Comparison of ENCODE assay signal across 10 cellular contexts in genomic region chr19:17184381-17184841, GRCh38. TPM values are rescaled to one million over a fixed set of nuclear protein-coding genes. Genes with fewer than 3 reads are reported as not detected.
A peak's percentile ranks its signal among the peaks of the same experiment; 100 is the strongest.
DNase-seq lines count a peak whose midpoint lies in the region; ATAC-seq, FAIRE-seq and TF ChIP-seq lines count a peak whose summit lies in the region.
"Had no signal": no experiment of that assay in that cellular context is flagged by ENCODE, and none has a peak within 500 bp of the region (broad histone marks: within the 10 kb centered on the region; RNA-seq: fewer than 3 reads in every experiment).

No MANE protein-coding gene starts in this region.

- no peak for FAIRE-seq in GM12878 (lab: Jason Lieb, UNC)
- FAIRE-seq: endometrium had no signal

- no peak overlapping the region for H2AFZ ChIP-seq in GM12878 (ENCODE audit: control insufficient read depth, low read depth, low read length)

- H3K36me3 Mint-ChIP-seq in WTC11 = peaks cover 17% of the 10 kb centered on the region

- H3K27me3 ChIP-seq in GM12878 (replicated peaks in 1 of 2; ENCODE audit: control insufficient read depth in 2 of 2, insufficient read depth in 2 of 2, low read length in 1 of 2) = no peaks in the 10 kb centered on the region
- H3K27me3 ChIP-seq: uterus had no signal

- no peaks in the 10 kb centered on the region for H3K9me3 Mint-ChIP-seq in WTC11

- no peak overlapping the region for H3K4me3 Mint-ChIP-seq in WTC11

- TF ChIP-seq CTCF in WTC11 (IDR thresholded peaks at IDR 0.05) = no peak
- no peak for TF ChIP-seq CTCF in GM12878 (IDR thresholded peaks at IDR 0.05 in 2 of 3, conservative IDR thresholded peaks at IDR 0.05 in 1 of 3; ENCODE audit: control insufficient read depth in 2 of 3, extremely low read depth in 1 of 3, insufficient read depth in 1 of 3, low read depth in 3 of 3, low read length in 3 of 3)

- 0 out of 2 replicates have a peak overlapping the region, but pooled peaks have one; percentile 31 for H3K27ac Mint-ChIP-seq in WTC11

- POLR2A ChIA-PET in WTC11 (lab: Charles Lee) (no interaction called here), GM12878 (lab: Charles Lee) (interaction anchor here (0.7 to 1.4 kb wide), 4 partner anchors 31 to 106 kb away, joined by 3 to 9 read pairs (median 4); partner anchors contain the start of gene USE1)

- peak overlapping the region; percentile 17; the same call in 1 of the 2 replicates for H3K9ac ChIP-seq in GM12878 (ENCODE audit: control insufficient read depth, insufficient read depth, low read length)

- no peak for TF ChIP-seq RAD21 in GM12878 (IDR thresholded peaks at IDR 0.05; ENCODE audit: insufficient read depth, low read depth, low read length)

- H4K20me1 ChIP-seq in GM12878 (ENCODE audit: control insufficient read depth, insufficient read depth) = no peaks in the 10 kb centered on the region

- peaks cover 14% of the 10 kb centered on the region for H3K4me1 Mint-ChIP-seq in WTC11

- H3K9me3 ChIP-seq in GM12878 (replicated peaks; ENCODE audit: control insufficient read depth, insufficient read depth, low read length) = no peaks in the 10 kb centered on the region
- H3K9me3 ChIP-seq: uterus had no signal

- ATAC-seq in GM18511 (IDR thresholded peaks at IDR 0.05; ENCODE audit: unreplicated experiment) (peak; percentile 36), WTC11 (no peak), GM12878 (peak; percentile 52), HG03565 (IDR thresholded peaks at IDR 0.05; ENCODE audit: unreplicated experiment) (no peak)

- H3K4me1 ChIP-seq in GM12878 (ENCODE audit: control insufficient read depth, insufficient read depth, low read length) = peaks cover 24% of the 10 kb centered on the region
- H3K4me1 ChIP-seq: uterus had no signal

- no peak overlapping the region; the same call in 1 of the 2 replicates for H3K4me2 ChIP-seq in GM12878 (ENCODE audit: control insufficient read depth, insufficient read depth)

- SMC1A ChIA-PET in GM12878 (lab: Charles Lee; ENCODE audit: uncharacterized antibody, unreplicated experiment) = interaction anchor here (0.6 to 1.6 kb wide), 12 partner anchors 14 to 420 kb away, joined by 3 to 5 read pairs (median 3); no protein-coding TSS in a partner anchor

- WGBS in GM12878 (ENCODE audit: insufficient coverage, insufficient replicate concordance, low lambda C conversion rate, missing lambda C conversion rate) = 24% methylated on average over 12 of the region's 12 CpGs

- no peaks in the 10 kb centered on the region for H3K79me2 ChIP-seq in GM12878 (ENCODE audit: control insufficient read depth, insufficient read depth, low read length)

- no TSS peak for BruUV-seq in GM12878 (replicated peaks; lab: Mats Ljungman, UMichigan)

- intact Hi-C loops in GM12878 (cut with micrococcal nuclease; ENCODE audit: unreplicated experiment) = loop anchor here (10.0 kb wide), 1 partner anchor 120 kb away; no protein-coding TSS in a partner anchor

- DNase-seq in WTC11 (ENCODE audit: low spot score) (no peak), GM12878 (ENCODE audit: low read depth, low spot score) (no peak), RPMI8226 (no peak), SIG-M5 (lab: John Stamatoyannopoulos, UW) (no peak), SKM-1 (lab: John Stamatoyannopoulos, UW; ENCODE audit: unreplicated experiment) (no peak)
- DNase-seq in stimulated activated CD4-positive, alpha-beta T cell treated with anti-CD3 and anti-CD28 coated beads, Interleukin-2, amount 100 ng/mL, for 24 hours = peak; percentile 34 to 42
- DNase-seq: uterus had no signal

- TF ChIP-seq EP300 in GM12878 (IDR thresholded peaks at IDR 0.05; ENCODE audit: borderline replicate concordance in 1 of 2, control insufficient read depth in 1 of 2, low read depth in 2 of 2, low read length in 2 of 2) = no peak

- peak overlapping the region; percentile 87 for H3K27ac ChIP-seq in GM12878 (ENCODE audit: control insufficient read depth, insufficient read depth)
- H3K27ac ChIP-seq: uterus had no signal

- H3K27me3 Mint-ChIP-seq in WTC11 (ENCODE audit: low read depth) = no peaks in the 10 kb centered on the region

- TF ChIP-seq POLR2A in GM12878 (IDR thresholded peaks at IDR 0.05; ENCODE audit: low read depth, low read length) = peak; percentile 51

- CTCF ChIA-PET in WTC11 (lab: Charles Lee) = interaction anchor here (0.7 to 2.0 kb wide), 2 partner anchors 30 to 116 kb away, joined by 4 to 7 read pairs; no protein-coding TSS in a partner anchor
- CTCF ChIA-PET in GM12878 (lab: Yijun Ruan, JAX) = interaction anchor here (1.0 to 1.7 kb wide), 8 partner anchors 11 to 120 kb away, joined by 3 to 7 read pairs (median 4); partner anchors contain the start of genes ANKLE1, BABAM1 and MYO9B

- RAD21 ChIA-PET in GM12878 (lab: Charles Lee; ENCODE audit: unreplicated experiment) = interaction anchor here (0.9 to 2.1 kb wide), 10 partner anchors 14 to 470 kb away, joined by 3 to 12 read pairs (median 5); partner anchors contain the start of gene BABAM1

- H3K36me3 ChIP-seq in GM12878 (ENCODE audit: control insufficient read depth in 2 of 2, insufficient read depth in 2 of 2, low read length in 1 of 2) = peaks cover 24 to 33% of the 10 kb centered on the region in 2 experiments; a peak in 3 of 4 replicates
- H3K36me3 ChIP-seq: uterus had no signal

- H3K4me3 ChIP-seq in GM12878 = no peak overlapping the region
- H3K4me3 ChIP-seq: uterus had no signal

- in situ Hi-C loops in GM12878 (cut with MboI) = no loop called here

TF ChIP-seq in WTC11, 78 proteins besides CTCF, POLR2A, EP300 and RAD21 (continues in another document):
- TF ChIP-seq E2F1 (CRISPR knock-in tag; IDR thresholded peaks at IDR 0.05) = no peak

TF ChIP-seq in GM12878, 131 proteins besides CTCF, POLR2A, EP300 and RAD21 (continues in another document):
- no peak for TF ChIP-seq KAT2A (conservative IDR thresholded peaks at IDR 0.05; ENCODE audit: control insufficient read depth, low read depth, low read length)
- TF ChIP-seq SPI1 (IDR thresholded peaks at IDR 0.05; ENCODE audit: borderline replicate concordance, insufficient read depth, low read depth, low read length) = 0 out of 2 replicates have a peak, but pooled peaks have one; percentile 19
- peak; percentile 25 for TF ChIP-seq POLR2AphosphoS5 (IDR thresholded peaks at IDR 0.05; ENCODE audit: low read length)

RNA-seq across cellular contexts. Expression of gene USE1, which starts 30.7 kb away (rescaled TPM):
- total RNA-seq in WTC11 (2021) = 13.9 to 15.4 TPM (median 14.2 TPM) in 3 replicates
- 12.2 and 13.0 TPM in 2 replicates for total RNA-seq in GM12878 (2013; cell fraction: nucleolus; rRNA removed)
- 10.9 and 16.7 TPM in 2 replicates for total RNA-seq in GM12878 (2014; rRNA removed)
- 11.4 and 13.6 TPM in 2 replicates for total RNA-seq in GM12878 (2014; rRNA removed; fragmentation: Illumina TruSeq; extraction: Trizol)
- 18.6 and 19.6 TPM in 2 replicates for total RNA-seq in GM12878 (2021)
- polyA plus RNA-seq in GM12878 (2011; ENCODE audit: low read depth) = 25.4 TPM
- 7.4 and 13.8 TPM in 2 replicates for polyA plus RNA-seq in GM12878 (2011; rRNA removed)
- 16.2 and 19.0 TPM in 2 replicates for polyA plus RNA-seq in GM12878 (2011; cell fraction: cytosol; rRNA removed)
- polyA plus RNA-seq in GM12878 (2011; cell fraction: nucleus; rRNA removed) = 23.2 and 23.5 TPM in 2 replicates
- polyA plus RNA-seq in GM12878 (2012) = 29.7 and 29.8 TPM in 2 replicates
- 3.7 and 9.7 TPM in 2 replicates for polyA plus RNA-seq in GM12878 (2014; fragmentation: Illumina TruSeq; extraction: Trizol)
- polyA plus RNA-seq in GM12878 (2014; fragmentation: Nextera tagmentation; extraction: Ambion mirVana) = 10 to 100 TPM in 1 of 2 experiments, 1 to 10 TPM in 1; 9.7 to 15.4 TPM
- 23.3 and 24.0 TPM in 2 replicates for polyA plus RNA-seq in GM12878 (2014; rRNA removed)
- 10 to 100 TPM; 18.1 to 23.7 TPM for polyA plus RNA-seq in GM12878 (2016; fragmentation: Nextera tagmentation; extraction: Ambion mirVana)
- polyA minus RNA-seq in GM12878 (2011; rRNA and poly(A)+ RNA removed) = 5.6 and 6.7 TPM in 2 replicates
- polyA minus RNA-seq in GM12878 (2011; cell fraction: cytosol; rRNA and poly(A)+ RNA removed) = 2.4 and 5.4 TPM in 2 replicates
- 4.0 and 6.0 TPM in 2 replicates for polyA minus RNA-seq in GM12878 (2011; cell fraction: nucleus; rRNA and poly(A)+ RNA removed)

RNA-seq across cellular contexts. Expression of gene OCEL1, which starts 41.6 kb away (rescaled TPM):
- 34.0 to 51.6 TPM (median 40.9 TPM) in 3 replicates for total RNA-seq in WTC11 (2021)
- total RNA-seq in GM12878 (2013; cell fraction: nucleolus; rRNA removed) = 2.9 and 4.6 TPM in 2 replicates
- total RNA-seq in GM12878 (2014; rRNA removed) = 3.1 and 3.2 TPM in 2 replicates
- 3.2 and 3.4 TPM in 2 replicates for total RNA-seq in GM12878 (2014; rRNA removed; fragmentation: Illumina TruSeq; extraction: Trizol)
- total RNA-seq in GM12878 (2021) = 11.9 and 15.8 TPM in 2 replicates
- polyA plus RNA-seq in GM12878 (2011; ENCODE audit: low read depth) = 65.4 TPM
- polyA plus RNA-seq in GM12878 (2011; rRNA removed) = 1.4 and 2.8 TPM in 2 replicates
- 5.3 and 7.2 TPM in 2 replicates for polyA plus RNA-seq in GM12878 (2011; cell fraction: cytosol; rRNA removed)
- polyA plus RNA-seq in GM12878 (2011; cell fraction: nucleus; rRNA removed) = 6.9 and 7.6 TPM in 2 replicates
- 11.7 and 15.6 TPM in 2 replicates for polyA plus RNA-seq in GM12878 (2012)
- 7.4 and 9.9 TPM in 2 replicates for polyA plus RNA-seq in GM12878 (2014; fragmentation: Illumina TruSeq; extraction: Trizol)
- 1 to 10 TPM; 3.6 to 7.8 TPM for polyA plus RNA-seq in GM12878 (2014; fragmentation: Nextera tagmentation; extraction: Ambion mirVana)
- 7.5 and 7.8 TPM in 2 replicates for polyA plus RNA-seq in GM12878 (2014; rRNA removed)
- 10 to 100 TPM; 14.4 to 18.2 TPM for polyA plus RNA-seq in GM12878 (2016; fragmentation: Nextera tagmentation; extraction: Ambion mirVana)
- polyA minus RNA-seq in GM12878 (2011; rRNA and poly(A)+ RNA removed) = 1.8 and 3.1 TPM in 2 replicates
- 1.9 and 7.1 TPM in 2 replicates for polyA minus RNA-seq in GM12878 (2011; cell fraction: cytosol; rRNA and poly(A)+ RNA removed)
- polyA minus RNA-seq in GM12878 (2011; cell fraction: nucleus; rRNA and poly(A)+ RNA removed) = 2.3 and 2.8 TPM in 2 replicates

Comparison
In these comparisons a context has a peak if more than half of its experiments do, and no peak if none do; other contexts are left out.
1. ATAC-seq: peak in GM18511 (single experiment) and GM12878 (single experiment); none in WTC11 (single experiment) and HG03565 (single experiment).
2. DNase-seq: peak in stimulated activated CD4-positive, alpha-beta T cell treated with anti-CD3 and anti-CD28 coated beads, Interleukin-2, amount 100 ng/mL, for 24 hours (2 of 2); none in WTC11 (single experiment), GM12878 (single experiment), RPMI8226 (single experiment), SIG-M5 (single experiment) and SKM-1 (single experiment).